1 cellular context compared by ENCODE assay signal in genomic region chr16:4617880-4618279, GRCh38.
TF ChIP-seq lines count a peak whose summit lies in the region.

No MANE protein-coding gene starts in this region.

TF ChIP-seq in HEK293, 187 proteins besides CTCF, POLR2A, EP300 and RAD21 (continued from another document):
- no peak for TF ChIP-seq PRDM10 (tag by site-specific recombination; IDR thresholded peaks at IDR 0.05)
- no peak for TF ChIP-seq BCL6B (tag by site-specific recombination; IDR thresholded peaks at IDR 0.05)
- no peak for TF ChIP-seq ZNF513 (tag by site-specific recombination; IDR thresholded peaks at IDR 0.05)
- TF ChIP-seq ZNF544 (tag by site-specific recombination; IDR thresholded peaks at IDR 0.05), result no peak
- TF ChIP-seq IKZF3 (tag by site-specific recombination; IDR thresholded peaks at IDR 0.05), result 0 out of 2 replicates have a peak, but pooled peaks have one; percentile 11
- TF ChIP-seq ZNF362 (tag by site-specific recombination; IDR thresholded peaks at IDR 0.05), result no peak
- TF ChIP-seq ZNF626 (tag by site-specific recombination; IDR thresholded peaks at IDR 0.05), result no peak
- TF ChIP-seq KLF10 (tag by site-specific recombination; IDR thresholded peaks at IDR 0.05), result no peak
- no peak for TF ChIP-seq EGR2 (tag by site-specific recombination; IDR thresholded peaks at IDR 0.05; ENCODE audit: low read depth)
- no peak for TF ChIP-seq ZNF510 (tag by site-specific recombination; IDR thresholded peaks at IDR 0.05; ENCODE audit: insufficient replicate concordance)
- TF ChIP-seq ZBTB48 (tag by site-specific recombination; IDR thresholded peaks at IDR 0.05), result 0 out of 2 replicates have a peak, but pooled peaks have one; percentile 69
- no peak for TF ChIP-seq ZNF488 (tag by site-specific recombination; IDR thresholded peaks at IDR 0.05)
